In genomic region chr2:7118606-7119503, GRCh38 we compare ENCODE assay signal across 8 cellular contexts.
DNase-seq lines count a peak whose midpoint lies in the region; ATAC-seq, FAIRE-seq and TF ChIP-seq lines count a peak whose summit lies in the region.

No MANE protein-coding gene starts in this region.

- peak; percentile 18 for DNase-seq in activated naive CD8-positive, alpha-beta T cell treated with anti-CD3 and anti-CD28 coated beads, Interleukin-2, amount 50 U/mL, for 24 hours
- DNase-seq in activated naive CD8-positive, alpha-beta T cell treated with anti-CD3 and anti-CD28 coated beads for 36 hours, result no peak
- DNase-seq in NCI-H345 (lab: John Stamatoyannopoulos, UW) (peak; percentile 24), cardiac fibroblast (ENCODE audit: low read depth in 2 of 2) (peak; percentile 22 to 34), middle frontal gyrus (ENCODE audit: extremely low spot score, low spot score) (peak; percentile 30), GM19239 (ENCODE audit: insufficient read length, low spot score) (no peak), HK-2 (ENCODE audit: unreplicated experiment) (no peak)

- no peak overlapping the region for H3K27ac Mint-ChIP-seq in activated naive CD8-positive, alpha-beta T cell treated with anti-CD3 and anti-CD28 coated beads, Interleukin-2, amount 50 U/mL, for 24 hours
- no peak overlapping the region for H3K27ac Mint-ChIP-seq in activated naive CD8-positive, alpha-beta T cell treated with anti-CD3 and anti-CD28 coated beads for 36 hours

- peak; percentile 30 for TF ChIP-seq CTCF in cardiac fibroblast (IDR thresholded peaks at IDR 0.05; ENCODE audit: low read depth, low read length)

- no peak overlapping the region for H3K4me3 ChIP-seq in cardiac fibroblast (replicated peaks in 1 of 2; ENCODE audit: low read depth in 2 of 2, low read length in 2 of 2)

- no peaks in the 10 kb centered on the region for H3K4me1 Mint-ChIP-seq in activated naive CD8-positive, alpha-beta T cell treated with anti-CD3 and anti-CD28 coated beads, Interleukin-2, amount 50 U/mL, for 24 hours
- peaks cover 2% of the 10 kb centered on the region for H3K4me1 Mint-ChIP-seq in activated naive CD8-positive, alpha-beta T cell treated with anti-CD3 and anti-CD28 coated beads for 36 hours

- FAIRE-seq in GM19239 (lab: Jason Lieb, UNC), result no peak

- ATAC-seq in activated naive CD8-positive, alpha-beta T cell treated with anti-CD3 and anti-CD28 coated beads, Interleukin-2, amount 50 U/mL, for 24 hours, result no peak
- no peak for ATAC-seq in HG03469 (IDR thresholded peaks at IDR 0.05; ENCODE audit: unreplicated experiment)

- H3K36me3 Mint-ChIP-seq in activated naive CD8-positive, alpha-beta T cell treated with anti-CD3 and anti-CD28 coated beads, Interleukin-2, amount 50 U/mL, for 24 hours (ENCODE audit: low read depth), result peaks cover 5% of the 10 kb centered on the region
- peaks cover 8% of the 10 kb centered on the region for H3K36me3 Mint-ChIP-seq in activated naive CD8-positive, alpha-beta T cell treated with anti-CD3 and anti-CD28 coated beads for 36 hours

- H3K4me3 Mint-ChIP-seq in activated naive CD8-positive, alpha-beta T cell treated with anti-CD3 and anti-CD28 coated beads, Interleukin-2, amount 50 U/mL, for 24 hours, result no peak overlapping the region
- no peak overlapping the region for H3K4me3 Mint-ChIP-seq in activated naive CD8-positive, alpha-beta T cell treated with anti-CD3 and anti-CD28 coated beads for 36 hours

- peaks cover 3% of the 10 kb centered on the region for H3K9me3 Mint-ChIP-seq in activated naive CD8-positive, alpha-beta T cell treated with anti-CD3 and anti-CD28 coated beads, Interleukin-2, amount 50 U/mL, for 24 hours
- H3K9me3 Mint-ChIP-seq in activated naive CD8-positive, alpha-beta T cell treated with anti-CD3 and anti-CD28 coated beads for 36 hours, result peaks cover 8% of the 10 kb centered on the region

- no peaks in the 10 kb centered on the region for H3K27me3 Mint-ChIP-seq in activated naive CD8-positive, alpha-beta T cell treated with anti-CD3 and anti-CD28 coated beads, Interleukin-2, amount 50 U/mL, for 24 hours
- H3K27me3 Mint-ChIP-seq in activated naive CD8-positive, alpha-beta T cell treated with anti-CD3 and anti-CD28 coated beads for 36 hours, result no peaks in the 10 kb centered on the region

Comparison
In these comparisons a context has a peak if more than half of its experiments do, and no peak if none do; other contexts are left out.
1. DNase-seq: peak in activated naive CD8-positive, alpha-beta T cell treated with anti-CD3 and anti-CD28 coated beads, Interleukin-2, amount 50 U/mL, for 24 hours (single experiment), NCI-H345 (single experiment), cardiac fibroblast (2 of 2) and middle frontal gyrus (single experiment); none in activated naive CD8-positive, alpha-beta T cell treated with anti-CD3 and anti-CD28 coated beads for 36 hours (single experiment), GM19239 (single experiment) and HK-2 (single experiment).